1 cellular context compared by ENCODE assay signal in the genomic region with DNA sequence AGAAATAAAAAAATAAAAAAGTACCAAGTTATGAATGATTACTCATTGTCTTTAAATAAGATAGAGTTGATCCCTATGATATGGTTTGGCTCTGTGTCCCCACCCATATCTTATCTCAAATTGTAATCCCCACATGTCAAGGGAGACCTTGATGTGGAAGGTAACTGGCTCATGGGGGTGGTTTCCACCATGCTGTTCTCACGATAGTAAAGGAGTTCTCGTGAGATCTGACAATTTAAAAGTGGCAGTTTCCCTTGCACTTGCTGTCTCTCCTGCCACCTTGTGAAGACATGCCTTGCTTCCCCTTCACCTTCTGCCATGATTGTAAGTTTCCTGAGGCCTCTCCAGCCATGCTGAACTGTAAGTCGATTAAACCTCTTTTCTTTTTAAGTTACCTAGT.
TF ChIP-seq lines count a peak whose summit lies in the region.

No MANE protein-coding gene starts in this region.

TF ChIP-seq in K562, 482 proteins besides CTCF, POLR2A, EP300 and RAD21:
- TF ChIP-seq SRSF1 (IDR thresholded peaks at IDR 0.05; ENCODE audit: low read depth, low read length) (no peak), FOXM1 (IDR thresholded peaks at IDR 0.05; ENCODE audit: low read depth) (0 out of 2 replicates have a peak, but pooled peaks have one; percentile 16), FOXM1 (CRISPR knock-in tag; IDR thresholded peaks at IDR 0.05; ENCODE audit: low read depth) (no peak), ZNF408 (CRISPR knock-in tag; IDR thresholded peaks at IDR 0.05; ENCODE audit: low read depth) (no peak), CHD2 (IDR thresholded peaks at IDR 0.05; ENCODE audit: low read depth, low read length) (peak; percentile 87), JUNB (CRISPR knock-in tag; conservative IDR thresholded peaks at IDR 0.05) (no peak), MYBL2 (IDR thresholded peaks at IDR 0.05; ENCODE audit: low read depth) (peak; percentile 43; the same call in 1 of the 2 replicates), MYBL2 (CRISPR knock-in tag; IDR thresholded peaks at IDR 0.05; ENCODE audit: borderline replicate concordance) (no peak), MEIS2 (IDR thresholded peaks at IDR 0.05; ENCODE audit: partially characterized antibody) (peak; percentile 2), TRIM28 (IDR thresholded peaks at IDR 0.05) (no peak), RBM25 (IDR thresholded peaks at IDR 0.05; ENCODE audit: low read depth, low read length, severe bottlenecking) (peak; percentile 11), HDAC1 (IDR thresholded peaks at IDR 0.05) (no peak)
- TF ChIP-seq, protein P1, sequence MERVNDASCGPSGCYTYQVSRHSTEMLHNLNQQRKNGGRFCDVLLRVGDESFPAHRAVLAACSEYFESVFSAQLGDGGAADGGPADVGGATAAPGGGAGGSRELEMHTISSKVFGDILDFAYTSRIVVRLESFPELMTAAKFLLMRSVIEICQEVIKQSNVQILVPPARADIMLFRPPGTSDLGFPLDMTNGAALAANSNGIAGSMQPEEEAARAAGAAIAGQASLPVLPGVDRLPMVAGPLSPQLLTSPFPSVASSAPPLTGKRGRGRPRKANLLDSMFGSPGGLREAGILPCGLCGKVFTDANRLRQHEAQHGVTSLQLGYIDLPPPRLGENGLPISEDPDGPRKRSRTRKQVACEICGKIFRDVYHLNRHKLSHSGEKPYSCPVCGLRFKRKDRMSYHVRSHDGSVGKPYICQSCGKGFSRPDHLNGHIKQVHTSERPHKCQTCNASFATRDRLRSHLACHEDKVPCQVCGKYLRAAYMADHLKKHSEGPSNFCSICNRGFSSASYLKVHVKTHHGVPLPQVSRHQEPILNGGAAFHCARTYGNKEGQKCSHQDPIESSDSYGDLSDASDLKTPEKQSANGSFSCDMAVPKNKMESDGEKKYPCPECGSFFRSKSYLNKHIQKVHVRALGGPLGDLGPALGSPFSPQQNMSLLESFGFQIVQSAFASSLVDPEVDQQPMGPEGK (CRISPR knock-in tag; IDR thresholded peaks at IDR 0.05; ENCODE audit: borderline replicate concordance), result no peak
TF ChIP-seq in K562: peak in this region for 5.
